8 cellular contexts compared by ENCODE assay signal in the genomic region with DNA sequence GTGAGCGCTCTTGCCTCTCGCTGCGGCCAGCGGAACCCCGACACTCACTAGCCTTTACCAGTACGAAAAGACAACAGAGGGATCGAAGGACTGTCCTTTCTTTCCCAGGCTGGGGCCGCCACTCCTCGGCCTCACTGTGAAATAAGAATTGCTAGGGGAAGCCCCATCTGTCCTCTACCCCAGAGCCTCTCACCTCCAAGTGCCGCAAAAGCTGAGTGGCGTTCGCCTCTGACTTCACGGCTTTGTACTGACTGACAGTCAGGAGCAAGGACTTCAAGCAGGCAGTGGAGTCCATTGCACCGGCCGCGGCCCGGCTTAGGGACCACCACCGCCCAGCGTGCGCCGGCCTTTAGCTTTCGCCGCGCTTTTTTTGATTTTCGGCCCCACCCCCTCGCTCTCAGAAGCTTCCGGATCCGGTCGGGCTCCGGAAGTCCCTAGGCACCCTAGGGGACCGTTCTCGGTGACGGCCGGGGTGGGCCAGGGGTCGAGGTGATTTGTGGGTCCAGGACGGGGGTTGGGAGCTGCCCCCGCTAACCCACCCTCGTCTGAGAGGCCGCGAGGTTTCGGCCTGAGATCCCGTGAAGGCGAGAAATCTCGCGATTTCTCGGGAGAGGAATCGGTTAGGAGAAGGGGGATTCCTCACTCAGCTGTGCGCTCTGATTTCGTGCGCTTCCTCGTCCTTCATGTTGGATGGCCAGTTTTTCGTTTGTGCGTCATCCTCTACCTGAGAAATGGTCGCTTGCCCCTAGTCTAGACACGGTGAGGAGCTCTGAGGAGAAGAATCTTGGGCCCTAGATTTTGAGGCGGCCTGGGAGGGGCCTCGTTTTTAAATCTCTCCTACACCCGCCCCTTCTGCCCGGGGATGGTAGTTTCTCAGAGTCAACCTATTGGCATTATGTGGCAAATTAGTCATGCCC. TPM values are rescaled to one million over a fixed set of nuclear protein-coding genes. Genes with fewer than 3 reads are reported as not detected.
DNase-seq lines count a peak whose midpoint lies in the region; ATAC-seq and TF ChIP-seq lines count a peak whose summit lies in the region.

A gene (minus strand): TSS at position 358 of the 917 bp plus-strand sequence. CDS start 63 bp downstream, at position 295.
A gene with protein sequence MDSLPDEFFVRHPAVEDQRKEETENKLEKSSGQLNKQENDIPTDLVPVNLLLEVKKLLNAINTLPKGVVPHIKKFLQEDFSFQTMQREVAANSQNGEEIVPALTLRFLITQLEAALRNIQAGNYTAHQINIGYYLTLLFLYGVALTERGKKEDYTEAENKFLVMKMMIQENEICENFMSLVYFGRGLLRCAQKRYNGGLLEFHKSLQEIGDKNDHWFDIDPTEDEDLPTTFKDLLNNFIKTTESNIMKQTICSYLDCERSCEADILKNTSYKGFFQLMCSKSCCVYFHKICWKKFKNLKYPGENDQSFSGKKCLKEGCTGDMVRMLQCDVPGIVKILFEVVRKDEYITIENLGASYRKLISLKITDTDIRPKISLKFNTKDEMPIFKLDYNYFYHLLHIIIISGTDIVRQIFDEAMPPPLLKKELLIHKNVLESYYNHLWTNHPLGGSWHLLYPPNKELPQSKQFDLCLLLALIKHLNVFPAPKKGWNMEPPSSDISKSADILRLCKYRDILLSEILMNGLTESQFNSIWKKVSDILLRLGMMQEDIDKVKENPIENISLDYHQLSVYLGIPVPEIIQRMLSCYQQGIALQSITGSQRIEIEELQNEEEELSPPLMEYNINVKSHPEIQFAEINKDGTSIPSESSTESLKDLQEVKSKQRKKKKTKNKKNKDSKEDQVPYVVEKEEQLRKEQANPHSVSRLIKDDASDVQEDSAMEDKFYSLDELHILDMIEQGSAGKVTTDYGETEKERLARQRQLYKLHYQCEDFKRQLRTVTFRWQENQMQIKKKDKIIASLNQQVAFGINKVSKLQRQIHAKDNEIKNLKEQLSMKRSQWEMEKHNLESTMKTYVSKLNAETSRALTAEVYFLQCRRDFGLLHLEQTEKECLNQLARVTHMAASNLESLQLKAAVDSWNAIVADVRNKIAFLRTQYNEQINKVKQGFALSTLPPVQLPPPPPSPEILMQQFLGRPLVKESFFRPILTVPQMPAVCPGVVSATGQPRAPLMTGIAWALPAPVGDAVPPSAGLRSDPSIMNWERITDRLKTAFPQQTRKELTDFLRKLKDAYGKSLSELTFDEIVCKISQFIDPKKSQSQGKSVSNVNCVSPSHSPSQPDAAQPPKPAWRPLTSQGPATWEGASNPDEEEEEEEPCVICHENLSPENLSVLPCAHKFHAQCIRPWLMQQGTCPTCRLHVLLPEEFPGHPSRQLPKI (plus strand): TSS at position 642 of the 917 bp plus-strand sequence. CDS start 15,685 bp downstream, outside the sequence.

- H3K4me1 ChIP-seq in HUES48 (ENCODE audit: control insufficient read depth, insufficient read depth, low read length): peaks cover 23% of the 10 kb centered on the region
- H3K4me1 ChIP-seq in NT2/D1 (ENCODE audit: insufficient read depth, insufficient read length): no peaks in the 10 kb centered on the region
- no peaks in the 10 kb centered on the region for H3K4me1 ChIP-seq in endocrine pancreas (ENCODE audit: control insufficient read depth, insufficient read depth, low read length)
- peaks cover 3% of the 10 kb centered on the region for H3K4me1 ChIP-seq in mesenchymal stem cell (ENCODE audit: control insufficient read depth, insufficient read depth, low read depth, low read length)

- H3K9ac ChIP-seq in HUES48 (ENCODE audit: low read depth, low read length) (peak within 1 kb of the TSS; percentile 98), NT2/D1 (ENCODE audit: insufficient read length, low read depth) (peak within 1 kb of the TSS; percentile 94), endocrine pancreas (ENCODE audit: control insufficient read depth, insufficient read depth, low read length) (peak within 1 kb of the TSS; percentile 77), mesenchymal stem cell (ENCODE audit: low read length) (peak within 1 kb of the TSS; percentile 98)

- peak; percentile 91 for ATAC-seq in GM21423 (IDR thresholded peaks at IDR 0.05; ENCODE audit: unreplicated experiment)

- intact Hi-C loops in Calu3 (cut with micrococcal nuclease; ENCODE audit: unreplicated experiment): no loop called here

- H3K4me3 ChIP-seq in HUES48 (ENCODE audit: low read depth, low read length): peak within 1 kb of the TSS; percentile 99
- H3K4me3 ChIP-seq in NT2/D1 (ENCODE audit: insufficient read length, low read depth): peak within 1 kb of the TSS; percentile 93
- H3K4me3 ChIP-seq in endocrine pancreas (ENCODE audit: control insufficient read depth, insufficient read depth, low read length): peak within 1 kb of the TSS; percentile 98
- peak within 1 kb of the TSS; percentile 73 to 97 for H3K4me3 ChIP-seq in mesenchymal stem cell (ENCODE audit: insufficient read depth in 1 of 2, low read depth in 1 of 2, low read length in 2 of 2)

- peaks cover 12% of the 10 kb centered on the region for H3K79me1 ChIP-seq in mesenchymal stem cell (replicated peaks; ENCODE audit: low read length, poor library complexity, severe bottlenecking)

- H3K14ac ChIP-seq in mesenchymal stem cell (ENCODE audit: low read length in 2 of 2): no peak within 1 kb of the TSS

- peaks cover 37% of the 10 kb centered on the region for H3K36me3 Mint-ChIP-seq in Calu3 (ENCODE audit: insufficient read depth, unreplicated experiment)

- no peak within 1 kb of the TSS for H2BK12ac ChIP-seq in mesenchymal stem cell (ENCODE audit: low read length in 2 of 2)

- H3K23ac ChIP-seq in mesenchymal stem cell (ENCODE audit: low read length in 2 of 2): no peak within 1 kb of the TSS

- no peaks in the 10 kb centered on the region for H3K27me3 Mint-ChIP-seq in Calu3 (ENCODE audit: unreplicated experiment)

- peaks cover 14% of the 10 kb centered on the region for H3K36me3 ChIP-seq in HUES48 (ENCODE audit: control insufficient read depth, insufficient read depth, low read length)
- peaks cover 23% of the 10 kb centered on the region for H3K36me3 ChIP-seq in NT2/D1 (ENCODE audit: insufficient read depth, insufficient read length, low read length)
- no peaks in the 10 kb centered on the region for H3K36me3 ChIP-seq in endocrine pancreas (ENCODE audit: control insufficient read depth, insufficient read depth, low read length)
- H3K36me3 ChIP-seq in mesenchymal stem cell (ENCODE audit: control insufficient read depth in 1 of 2, insufficient read depth in 2 of 2, low read depth in 1 of 2, low read length in 2 of 2): no peaks in the 10 kb centered on the region

- H3K27me3 ChIP-seq in HUES48 (ENCODE audit: control insufficient read depth, insufficient read depth, low read length): no peaks in the 10 kb centered on the region
- no peaks in the 10 kb centered on the region for H3K27me3 ChIP-seq in NT2/D1 (ENCODE audit: insufficient read depth, insufficient read length)
- no peaks in the 10 kb centered on the region for H3K27me3 ChIP-seq in endocrine pancreas (ENCODE audit: control insufficient read depth, insufficient read depth, low read length)
- H3K27me3 ChIP-seq in mesenchymal stem cell (ENCODE audit: control insufficient read depth in 1 of 2, insufficient read depth in 1 of 2, low read length in 2 of 2): no peaks in the 10 kb centered on the region

- peak within 1 kb of the TSS; percentile 76 for H2AFZ ChIP-seq in mesenchymal stem cell (ENCODE audit: low read depth, low read length)

- peak within 1 kb of the TSS; percentile 96 for H3K27ac Mint-ChIP-seq in Calu3 (ENCODE audit: unreplicated experiment)

- peak within 1 kb of the TSS; percentile 92 for H3K4me3 Mint-ChIP-seq in Calu3 (ENCODE audit: low read depth, unreplicated experiment)

- H2BK120ac ChIP-seq in mesenchymal stem cell (ENCODE audit: low read depth, low read length): no peak within 1 kb of the TSS

- H2BK5ac ChIP-seq in mesenchymal stem cell (ENCODE audit: low read depth, low read length, poor library complexity, severe bottlenecking): peak within 1 kb of the TSS; percentile 79

- no peak within 1 kb of the TSS for H2AK5ac ChIP-seq in mesenchymal stem cell (ENCODE audit: low read length, severe bottlenecking)

- DNase-seq in Calu3: peak; percentile 90
- peak; percentile 96 for DNase-seq in NT2/D1 (ENCODE audit: low read depth, low spot score)
- DNase-seq in activated CD8-positive, alpha-beta memory T cell treated with anti-CD3 and anti-CD28 coated beads, Interleukin-2, amount 50 U/mL, for 1 hour (ENCODE audit: extremely low read depth): peak; percentile 57
- peak; percentile 98 for DNase-seq in mesenchymal stem cell
- peak; percentile 75 for DNase-seq in stimulated activated CD8-positive, alpha-beta memory T cell treated with anti-CD3 and anti-CD28 coated beads, Interleukin-12 subunit alpha, Interleukin-12 subunit beta, amount 100 ng/mL, for 24 hours (ENCODE audit: extremely low read depth)

- under 1% methylated on average over 56 of the region's 59 CpGs for WGBS in mesenchymal stem cell

- H3K4ac ChIP-seq in mesenchymal stem cell (ENCODE audit: low read depth in 1 of 2, low read length in 2 of 2): peak within 1 kb of the TSS in 1 of 2 experiments; percentile 71

- H4K91ac ChIP-seq in mesenchymal stem cell (ENCODE audit: low read length): peak within 1 kb of the TSS; percentile 31

- peak within 1 kb of the TSS; percentile 76 for H3K4me2 ChIP-seq in mesenchymal stem cell (ENCODE audit: low read length, poor library complexity, severe bottlenecking)

- TF ChIP-seq CTCF in Calu3 (IDR thresholded peaks at IDR 0.05; ENCODE audit: unreplicated experiment): no peak

- H3K27ac ChIP-seq in HUES48 (ENCODE audit: low read depth, low read length) (peak within 1 kb of the TSS; percentile 100), mesenchymal stem cell (ENCODE audit: low read length, poor library complexity, severe bottlenecking) (peak within 1 kb of the TSS; percentile 93)

- peak within 1 kb of the TSS; percentile 12 to 95 for H3K18ac ChIP-seq in mesenchymal stem cell (ENCODE audit: low read depth in 1 of 2, low read length in 2 of 2)

- peak within 1 kb of the TSS; percentile 14 for H4K8ac ChIP-seq in mesenchymal stem cell (ENCODE audit: low read length)

- H2BK15ac ChIP-seq in mesenchymal stem cell (ENCODE audit: low read depth, poor library complexity, severe bottlenecking): peak within 1 kb of the TSS; percentile 13

- H3K9me3 Mint-ChIP-seq in Calu3 (ENCODE audit: low read depth, unreplicated experiment): no peaks in the 10 kb centered on the region

- BruUV-seq in Calu3 (replicated peaks; lab: Mats Ljungman, UMichigan): TSS peak; percentile 51

- peaks cover 38% of the 10 kb centered on the region for H3K4me1 Mint-ChIP-seq in Calu3 (ENCODE audit: low read depth, unreplicated experiment)

- no peaks in the 10 kb centered on the region for H3K9me3 ChIP-seq in HUES48 (ENCODE audit: control insufficient read depth, insufficient read depth, low read length)
- H3K9me3 ChIP-seq in NT2/D1 (ENCODE audit: insufficient read depth, low read length): no peaks in the 10 kb centered on the region
- no peaks in the 10 kb centered on the region for H3K9me3 ChIP-seq in endocrine pancreas (ENCODE audit: control insufficient read depth, low read length)
- H3K9me3 ChIP-seq in mesenchymal stem cell (ENCODE audit: control insufficient read depth, low read length): no peaks in the 10 kb centered on the region

- CTCF ChIA-PET in Calu3 (lab: Charles Lee): interaction anchor here (0.6 to 1.1 kb wide), 4 partner anchors 13 to 359 kb away, joined by 3 to 4 read pairs (median 4); no protein-coding TSS in a partner anchor

RNA-seq across cellular contexts. Expression of the first gene that starts in this region (rescaled TPM):
- total RNA-seq in Calu3 (2022): 36.9 and 38.5 TPM in 2 replicates
- polyA plus RNA-seq in mesenchymal stem cell (2013, experiment 1 of 2): 4.9 TPM
- polyA plus RNA-seq in mesenchymal stem cell (2013, experiment 2 of 2): 4.9 TPM

RNA-seq across cellular contexts. Expression of the second gene that starts in this region (rescaled TPM):
- total RNA-seq in Calu3 (2022): 10.6 and 12.2 TPM in 2 replicates
- 6.5 TPM for polyA plus RNA-seq in mesenchymal stem cell (2013, experiment 1 of 2)
- 6.9 TPM for polyA plus RNA-seq in mesenchymal stem cell (2013, experiment 2 of 2)

Comparison
In these comparisons a context has a peak if more than half of its experiments do, and no peak if none do; other contexts are left out.
1. Peak in every context shown above with its lines: DNase-seq, ATAC-seq, H3K4me3 ChIP-seq and H3K27ac ChIP-seq.